In the genomic region with DNA sequence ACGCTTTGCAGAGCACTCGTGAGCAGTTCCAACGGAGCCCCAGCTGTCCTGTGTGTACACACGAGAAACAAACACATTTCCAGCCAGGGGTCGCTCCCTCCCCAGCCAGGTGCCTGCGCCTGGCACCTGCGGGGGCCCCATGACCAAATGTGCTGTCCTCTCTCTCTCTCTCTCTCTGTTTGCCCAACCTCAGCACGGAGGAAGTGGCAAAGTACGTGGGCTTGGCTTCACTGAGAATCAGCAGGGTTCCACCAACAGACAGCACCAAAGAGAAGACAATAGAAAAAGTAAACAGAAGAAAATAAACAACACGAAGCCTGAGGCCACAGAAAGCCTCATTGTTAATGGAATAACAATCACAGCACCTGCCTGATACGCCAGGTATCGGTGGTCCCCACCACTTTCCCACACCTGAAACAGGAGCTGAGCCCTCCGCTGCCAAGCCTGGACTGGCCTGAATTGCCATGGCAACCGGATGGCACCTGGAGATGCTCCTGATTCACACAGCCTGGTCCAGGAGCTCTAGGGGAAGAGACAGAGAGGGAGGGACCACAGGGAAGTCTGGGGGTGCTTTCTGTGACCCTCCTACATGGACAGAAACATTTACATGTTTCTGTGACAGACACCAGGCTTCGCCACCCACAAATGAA, we compare ENCODE assay signal across 13 cellular contexts.
DNase-seq lines count a peak whose midpoint lies in the region; ATAC-seq and TF ChIP-seq lines count a peak whose summit lies in the region.
"Had no signal": no experiment of that assay in that cellular context is flagged by ENCODE, and none has a peak within 500 bp of the region (broad histone marks: within the 10 kb centered on the region; RNA-seq: fewer than 3 reads in every experiment).

No MANE protein-coding gene starts in this region.

- H3K9ac ChIP-seq in DND-41 (ENCODE audit: low read depth, low read length): no peak overlapping the region

- H3K27ac ChIP-seq in DND-41 (ENCODE audit: low read length) (no peak overlapping the region), foreskin keratinocyte (no peak overlapping the region)
- H3K27ac ChIP-seq: epithelial cell of prostate had no signal

- H3K27me3 Mint-ChIP-seq in natural killer cell treated with Interleukin-12 subunit alpha and Interleukin-12 subunit beta and Interleukin-15 and Interleukin-18, amount 100 ng/mL, for 72 hours: peaks cover 8 to 9% of the 10 kb centered on the region in 2 donors
- H3K27me3 Mint-ChIP-seq: activated CD4-positive, alpha-beta T cell treated with anti-CD3 and anti-CD28 coated beads, Interleukin-2, amount 10 ng/mL, durations not matched to agents 7 days and 5 days had no signal

- H3K4me1 ChIP-seq in DND-41 (ENCODE audit: insufficient read depth, low read length): no peaks in the 10 kb centered on the region
- no peaks in the 10 kb centered on the region for H3K4me1 ChIP-seq in foreskin keratinocyte

- peak overlapping the region in 1 of 2 donors; percentile 5 for H3K27ac Mint-ChIP-seq in natural killer cell treated with Interleukin-12 subunit alpha and Interleukin-12 subunit beta and Interleukin-15 and Interleukin-18, amount 100 ng/mL, for 72 hours
- H3K27ac Mint-ChIP-seq: activated CD4-positive, alpha-beta T cell treated with anti-CD3 and anti-CD28 coated beads, Interleukin-2, amount 10 ng/mL, durations not matched to agents 7 days and 5 days; naive thymus-derived CD4-positive, alpha-beta T cell had no signal

- H3K4me3 ChIP-seq in DND-41 (ENCODE audit: low read depth in 1 of 2, low read length in 2 of 2): no peak overlapping the region

- no peaks in the 10 kb centered on the region for H3K27me3 ChIP-seq in DND-41 (ENCODE audit: insufficient read depth, low read length, poor library complexity)
- no peaks in the 10 kb centered on the region for H3K27me3 ChIP-seq in foreskin keratinocyte

- H3K4me2 ChIP-seq in DND-41 (ENCODE audit: insufficient read depth, low read length): no peak overlapping the region

- H3K79me2 ChIP-seq in DND-41 (ENCODE audit: insufficient read depth, low read length): no peaks in the 10 kb centered on the region

- H3K4me3 Mint-ChIP-seq in natural killer cell treated with Interleukin-12 subunit alpha and Interleukin-12 subunit beta and Interleukin-15 and Interleukin-18, amount 100 ng/mL, for 72 hours: no peak overlapping the region
- H3K4me3 Mint-ChIP-seq: activated CD4-positive, alpha-beta T cell treated with anti-CD3 and anti-CD28 coated beads, Interleukin-2, amount 10 ng/mL, durations not matched to agents 7 days and 5 days; naive thymus-derived CD4-positive, alpha-beta T cell had no signal

- no peak overlapping the region for H2AFZ ChIP-seq in DND-41 (ENCODE audit: low read depth, low read length)

- H3K4me1 Mint-ChIP-seq in natural killer cell treated with Interleukin-12 subunit alpha and Interleukin-12 subunit beta and Interleukin-15 and Interleukin-18, amount 100 ng/mL, for 72 hours (ENCODE audit: low read depth in 2 of 2): no peaks in the 10 kb centered on the region

- no peaks in the 10 kb centered on the region for H3K36me3 ChIP-seq in DND-41 (ENCODE audit: insufficient read depth, low read length)

- no peak for TF ChIP-seq CTCF in DND-41 (IDR thresholded peaks at IDR 0.05; ENCODE audit: borderline replicate concordance, extremely low read depth, low read length, poor library complexity, severe bottlenecking)
- TF ChIP-seq CTCF in foreskin keratinocyte (conservative IDR thresholded peaks at IDR 0.05): peak; percentile 6

- H4K20me1 ChIP-seq in DND-41 (ENCODE audit: insufficient read depth, low read length): no peaks in the 10 kb centered on the region

- no peaks in the 10 kb centered on the region for H3K9me3 ChIP-seq in DND-41 (ENCODE audit: insufficient read depth, low read length, severe bottlenecking)

- DNase-seq in DND-41 (peak; percentile 18), NCI-H1105 (lab: John Stamatoyannopoulos, UW) (peak; percentile 99), NCI-H748 (lab: John Stamatoyannopoulos, UW; ENCODE audit: unreplicated experiment) (peak; percentile 100), foreskin keratinocyte (no peak)
- no peak for DNase-seq in activated CD8-positive, alpha-beta memory T cell treated with anti-CD3 and anti-CD28 coated beads, Interleukin-2, amount 50 U/mL, for 4 hours
- no peak for DNase-seq in natural killer cell treated with Interleukin-12 subunit alpha and Interleukin-12 subunit beta and Interleukin-15 and Interleukin-18, amount 100 ng/mL, for 72 hours (ENCODE audit: low spot score)
- DNase-seq: activated CD4-positive, alpha-beta T cell treated with anti-CD3 and anti-CD28 coated beads, Interleukin-2, amount 10 ng/mL, durations not matched to agents 7 days and 5 days; anterior cingulate cortex; naive thymus-derived CD4-positive, alpha-beta T cell; stimulated activated CD4-positive, alpha-beta T cell treated with anti-CD3 and anti-CD28 coated beads, Interleukin-15, amount 100 ng/mL, for 24 hours had no signal

- ATAC-seq in DND-41 (ENCODE audit: insufficient read depth, low read depth) (peak; percentile 44; the same call in 1 of the 3 replicates), foreskin keratinocyte (no peak), HG03520 (IDR thresholded peaks at IDR 0.05; ENCODE audit: unreplicated experiment) (no peak), HG03039 (IDR thresholded peaks at IDR 0.05; ENCODE audit: unreplicated experiment) (no peak)
- ATAC-seq in natural killer cell treated with Interleukin-12 subunit alpha and Interleukin-12 subunit beta and Interleukin-15 and Interleukin-18, amount 100 ng/mL, for 72 hours: no peak
- ATAC-seq: naive thymus-derived CD4-positive, alpha-beta T cell had no signal

- H3K36me3 Mint-ChIP-seq in natural killer cell treated with Interleukin-12 subunit alpha and Interleukin-12 subunit beta and Interleukin-15 and Interleukin-18, amount 100 ng/mL, for 72 hours: no peaks in the 10 kb centered on the region
- H3K36me3 Mint-ChIP-seq: naive thymus-derived CD4-positive, alpha-beta T cell had no signal

- H3K9me3 Mint-ChIP-seq in natural killer cell treated with Interleukin-12 subunit alpha and Interleukin-12 subunit beta and Interleukin-15 and Interleukin-18, amount 100 ng/mL, for 72 hours: no peaks in the 10 kb centered on the region
- H3K9me3 Mint-ChIP-seq: activated CD4-positive, alpha-beta T cell treated with anti-CD3 and anti-CD28 coated beads, Interleukin-2, amount 10 ng/mL, durations not matched to agents 7 days and 5 days; naive thymus-derived CD4-positive, alpha-beta T cell had no signal

Comparison
In these comparisons a context has a peak if more than half of its experiments do, and no peak if none do; other contexts are left out.
1. DNase-seq: peak in DND-41 (single experiment), NCI-H1105 (single experiment) and NCI-H748 (single experiment); none in foreskin keratinocyte (0 of 2), activated CD8-positive, alpha-beta memory T cell treated with anti-CD3 and anti-CD28 coated beads, Interleukin-2, amount 50 U/mL, for 4 hours (single experiment) and natural killer cell treated with Interleukin-12 subunit alpha and Interleukin-12 subunit beta and Interleukin-15 and Interleukin-18, amount 100 ng/mL, for 72 hours (single experiment).